Comparison of ENCODE assay signal across 36 cellular contexts in the genomic region with DNA sequence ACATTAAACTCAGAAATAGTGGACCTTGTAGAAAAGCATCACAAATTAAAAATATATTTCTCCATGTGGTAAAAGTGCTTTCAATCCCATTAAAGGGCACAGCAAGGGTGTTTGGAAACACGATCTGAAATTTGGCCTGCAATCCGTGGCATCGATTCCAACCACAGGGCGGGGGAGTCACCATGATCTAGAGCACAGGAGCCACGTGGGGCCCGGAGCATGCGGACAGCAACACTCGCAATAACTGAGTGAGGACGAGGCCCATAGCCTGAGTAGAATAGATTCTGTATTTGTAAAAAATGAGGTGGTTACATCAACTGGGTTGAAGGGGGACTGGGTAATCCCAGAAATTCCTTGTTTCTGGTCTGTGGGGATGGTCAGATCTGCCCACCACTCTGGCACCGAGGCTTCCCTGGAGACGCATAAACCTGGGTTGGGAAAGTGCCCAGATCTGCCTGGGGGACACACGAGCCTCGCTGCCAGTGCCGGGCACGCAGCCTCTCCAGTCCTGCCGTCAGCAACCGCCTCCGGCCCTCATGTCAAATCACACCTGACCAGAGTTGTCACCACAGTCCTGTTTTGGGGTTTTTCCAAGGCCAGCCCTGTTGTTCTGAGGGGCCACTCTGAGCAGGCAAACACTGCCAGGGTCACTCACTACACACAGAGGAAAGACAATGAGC.
DNase-seq lines count a peak whose midpoint lies in the region; ATAC-seq, FAIRE-seq and TF ChIP-seq lines count a peak whose summit lies in the region.
"Had no signal": no experiment of that assay in that cellular context is flagged by ENCODE, and none has a peak within 500 bp of the region (broad histone marks: within the 10 kb centered on the region; RNA-seq: fewer than 3 reads in every experiment).

No MANE protein-coding gene starts in this region.

- H4K20me1 ChIP-seq in H9 (ENCODE audit: control insufficient read depth, insufficient read depth, insufficient read length) = peaks cover 4% of the 10 kb centered on the region

- H3K9me3 ChIP-seq in H9 (ENCODE audit: control insufficient read depth, low read depth, low read length) (no peaks in the 10 kb centered on the region), right atrium auricular region (no peaks in the 10 kb centered on the region)
- H3K9me3 ChIP-seq: A549, colonic mucosa, left lung, Peyer's patch, prostate gland, testis had no signal

- H3K23ac ChIP-seq in H9 (ENCODE audit: insufficient read length, low read depth, low read length) = no peak overlapping the region

- no peak overlapping the region for H2BK5ac ChIP-seq in H9 (ENCODE audit: insufficient read length, low read length)

- no peak overlapping the region for H2AK5ac ChIP-seq in H9 (ENCODE audit: insufficient read length, low read length)

- TF ChIP-seq CTCF in H9 (conservative IDR thresholded peaks at IDR 0.05) (no peak), right atrium auricular region (IDR thresholded peaks at IDR 0.05) (no peak), progenitor cell of endocrine pancreas (IDR thresholded peaks at IDR 0.05; ENCODE audit: unreplicated experiment) (no peak)

- no peak overlapping the region for H2AFZ ChIP-seq in H9 (ENCODE audit: low read length)
- H2AFZ ChIP-seq: GM23248 had no signal

- H3K56ac ChIP-seq in H9 (ENCODE audit: insufficient read length, low read depth, low read length) = no peak overlapping the region

- H3K14ac ChIP-seq in H9 (ENCODE audit: insufficient read depth, low read length) = no peak overlapping the region

- no peak overlapping the region for H4K5ac ChIP-seq in H9 (ENCODE audit: insufficient read length, low read depth, low read length)

- H3K4me2 ChIP-seq in H9 (ENCODE audit: insufficient read depth, insufficient read length, low read length) = no peak overlapping the region
- H3K4me2 ChIP-seq: A549 had no signal

- no peak for ATAC-seq in activated T-helper 17 cell treated with anti-CD3 and anti-CD28 coated beads, Interleukin-2, amount 50 U/mL, for 72 hours (replicated peaks)
- ATAC-seq in activated CD8-positive, alpha-beta memory T cell treated with anti-CD3 and anti-CD28 coated beads, Interleukin-2, amount 10 ng/mL, durations not matched to agents 7 days and 5 days = no peak
- ATAC-seq: A549; left lung; naive thymus-derived CD4-positive, alpha-beta T cell; stimulated activated naive B cell treated with anti-CD40 and anti-IgM and Interleukin-4, amounts not matched to agents 10 μg/mL and 1 μg/mL and 100 μg/mL, for 72 hours had no signal

- FAIRE-seq in GM12892 (lab: Jason Lieb, UNC) = no peak
- FAIRE-seq: A549, bronchial epithelial cell, D721Med had no signal

- H3K18ac ChIP-seq in H9 (ENCODE audit: insufficient read length, low read depth, low read length) = no peak overlapping the region

- CTCF ChIA-PET in activated CD8-positive, alpha-beta memory T cell treated with anti-CD3 and anti-CD28 coated beads, Interleukin-2, amount 10 ng/mL, durations not matched to agents 7 days and 5 days (lab: Charles Lee) = no interaction called here

- no peak overlapping the region for H4K8ac ChIP-seq in H9 (replicated peaks; ENCODE audit: insufficient read length, low read depth, low read length)

- no peaks in the 10 kb centered on the region for H3K4me1 Mint-ChIP-seq in H9
- H3K4me1 Mint-ChIP-seq in progenitor cell of endocrine pancreas (ENCODE audit: low read depth) = no peaks in the 10 kb centered on the region
- no peaks in the 10 kb centered on the region for H3K4me1 Mint-ChIP-seq in activated T-helper 17 cell treated with anti-CD3 and anti-CD28 coated beads, Interleukin-2, amount 50 U/mL, for 72 hours
- no peaks in the 10 kb centered on the region for H3K4me1 Mint-ChIP-seq in activated CD8-positive, alpha-beta memory T cell treated with anti-CD3 and anti-CD28 coated beads, Interleukin-2, amount 10 ng/mL, durations not matched to agents 7 days and 5 days
- H3K4me1 Mint-ChIP-seq: naive thymus-derived CD4-positive, alpha-beta T cell; stimulated activated naive B cell treated with anti-CD40 and anti-IgM and Interleukin-4, amounts not matched to agents 10 μg/mL and 1 μg/mL and 100 μg/mL, for 72 hours had no signal

- H3K9me3 Mint-ChIP-seq in H9 = no peaks in the 10 kb centered on the region; a peak in 1 of 5 replicates
- H3K9me3 Mint-ChIP-seq in progenitor cell of endocrine pancreas (ENCODE audit: low read depth) = no peaks in the 10 kb centered on the region
- no peaks in the 10 kb centered on the region for H3K9me3 Mint-ChIP-seq in activated T-helper 17 cell treated with anti-CD3 and anti-CD28 coated beads, Interleukin-2, amount 50 U/mL, for 72 hours
- no peaks in the 10 kb centered on the region for H3K9me3 Mint-ChIP-seq in activated CD8-positive, alpha-beta memory T cell treated with anti-CD3 and anti-CD28 coated beads, Interleukin-2, amount 10 ng/mL, durations not matched to agents 7 days and 5 days (ENCODE audit: low read depth)
- H3K9me3 Mint-ChIP-seq: CD4-positive, alpha-beta T cell; mesothelial cell of epicardium; naive thymus-derived CD4-positive, alpha-beta T cell; stimulated activated naive B cell treated with anti-CD40 and anti-IgM and Interleukin-4, amounts not matched to agents 10 μg/mL and 1 μg/mL and 100 μg/mL, for 72 hours had no signal

- no peak overlapping the region for H2BK120ac ChIP-seq in H9 (ENCODE audit: low read depth, low read length, poor library complexity, severe bottlenecking)

- no peak overlapping the region for H4K91ac ChIP-seq in H9 (ENCODE audit: insufficient read length, low read depth, low read length)

- no peak overlapping the region for H3T11ph ChIP-seq in H9 (ENCODE audit: low read length)

- no peak for TF ChIP-seq POLR2A in GM12892 (IDR thresholded peaks at IDR 0.05; ENCODE audit: low read depth, low read length)

- H3K4me3 Mint-ChIP-seq in H9 (no peak overlapping the region), progenitor cell of endocrine pancreas (ENCODE audit: low read depth) (no peak overlapping the region)
- H3K4me3 Mint-ChIP-seq in activated T-helper 17 cell treated with anti-CD3 and anti-CD28 coated beads, Interleukin-2, amount 50 U/mL, for 72 hours = no peak overlapping the region
- no peak overlapping the region for H3K4me3 Mint-ChIP-seq in activated CD8-positive, alpha-beta memory T cell treated with anti-CD3 and anti-CD28 coated beads, Interleukin-2, amount 10 ng/mL, durations not matched to agents 7 days and 5 days
- H3K4me3 Mint-ChIP-seq: activated naive CD8-positive, alpha-beta T cell; CD4-positive, alpha-beta T cell; mesothelial cell of epicardium; naive thymus-derived CD4-positive, alpha-beta T cell; stimulated activated naive B cell treated with anti-CD40 and anti-IgM and Interleukin-4, amounts not matched to agents 10 μg/mL and 1 μg/mL and 100 μg/mL, for 72 hours had no signal

- H3K4ac ChIP-seq in H9 (ENCODE audit: low read depth, low read length) = no peak overlapping the region

- H3K4me3 ChIP-seq in right atrium auricular region = no peak overlapping the region
- H3K4me3 ChIP-seq: A549, colonic mucosa, GM23248, left lung, Peyer's patch, prostate gland, skin epidermis, testis had no signal

- DNase-seq in H9 = no peak
- peak; percentile 69 for DNase-seq in cerebellum (ENCODE audit: low spot score)
- DNase-seq in right atrium auricular region (ENCODE audit: low spot score) = no peak
- no peak for DNase-seq in progenitor cell of endocrine pancreas (ENCODE audit: low spot score, unreplicated experiment)
- no peak for DNase-seq in GM12892 (ENCODE audit: insufficient read length)
- DNase-seq in activated CD8-positive, alpha-beta memory T cell treated with anti-CD3 and anti-CD28 coated beads, Interleukin-2, amount 10 ng/mL, durations not matched to agents 7 days and 5 days = no peak
- no peak for DNase-seq in stimulated activated naive CD4-positive, alpha-beta T cell treated with Interleukin-2 at 50 U/mL for 16 hours (lab: John Stamatoyannopoulos, UW)
- DNase-seq: activated CD4-positive, alpha-beta T cell treated with anti-CD3 and anti-CD28 coated beads for 4 hours; activated effector memory CD4-positive, alpha-beta T cell treated with anti-CD3 and anti-CD28 coated beads, Interleukin-2, amount 50 U/mL, for 16 hours; activated T-cell treated with anti-CD3 and anti-CD28 coated beads, Interleukin-2, amount 50 U/mL, for 1 hour; AML-193; CD4-positive, alpha-beta T cell; colonic mucosa; DND-41; effector memory CD4-positive, alpha-beta T cell; GM23248; left lung; naive thymus-derived CD4-positive, alpha-beta T cell; NCI-H1105; NCI-H2029; NCI-H226; nucleus accumbens; Peyer's patch; stimulated activated naive B cell treated with anti-CD40 and anti-IgM and Interleukin-4, amounts not matched to agents 10 μg/mL and 1 μg/mL and 100 μg/mL, for 72 hours; T-helper 9 cell; testis; WERI-Rb-1 had no signal

- no peaks in the 10 kb centered on the region for H3K27me3 ChIP-seq in H9 (ENCODE audit: insufficient read depth, low read length)
- H3K27me3 ChIP-seq in right atrium auricular region = no peaks in the 10 kb centered on the region
- H3K27me3 ChIP-seq: colonic mucosa, Peyer's patch, testis had no signal

- no peaks in the 10 kb centered on the region for H3K36me3 ChIP-seq in right atrium auricular region
- H3K36me3 ChIP-seq: colonic mucosa, left lung, Peyer's patch, prostate gland had no signal

- H3K4me1 ChIP-seq in H9 (ENCODE audit: insufficient read depth, low read length) (no peaks in the 10 kb centered on the region), right atrium auricular region (peaks cover 0 to 19% of the 10 kb centered on the region in 2 donors)
- H3K4me1 ChIP-seq: A549, colonic mucosa, left lung, Peyer's patch, prostate gland, testis had no signal

- no peak overlapping the region for H2BK12ac ChIP-seq in H9 (ENCODE audit: insufficient read length, low read depth, low read length)

- no peak overlapping the region for H3K9ac ChIP-seq in H9 (ENCODE audit: extremely low read depth, insufficient read length, low read length)
- H3K9ac ChIP-seq: GM23248 had no signal

- H3K79me2 ChIP-seq in H9 (ENCODE audit: insufficient read depth, low read length) = no peaks in the 10 kb centered on the region

- no peak overlapping the region for H2BK15ac ChIP-seq in H9 (ENCODE audit: low read depth, low read length)

- no peaks in the 10 kb centered on the region for H3K79me1 ChIP-seq in H9 (ENCODE audit: insufficient read depth, low read depth, low read length, poor library complexity, severe bottlenecking)

- H3K27ac ChIP-seq in H9 (ENCODE audit: insufficient read length, low read depth, low read length) = no peak overlapping the region
- peak overlapping the region; percentile 73 to 77 for H3K27ac ChIP-seq in right atrium auricular region
- H3K27ac ChIP-seq: A549, colonic mucosa, epithelial cell of prostate, GM23248, left lung, Peyer's patch, prostate gland, skin epidermis, testis, WERI-Rb-1 had no signal

- no peaks in the 10 kb centered on the region; the same call in 1 of the 2 replicates for H3K27me3 Mint-ChIP-seq in H9 (ENCODE audit: low read depth)
- H3K27me3 Mint-ChIP-seq in progenitor cell of endocrine pancreas = no peaks in the 10 kb centered on the region
- H3K27me3 Mint-ChIP-seq in activated T-helper 17 cell treated with anti-CD3 and anti-CD28 coated beads, Interleukin-2, amount 50 U/mL, for 72 hours = peaks cover 2% of the 10 kb centered on the region
- peaks cover 2% of the 10 kb centered on the region for H3K27me3 Mint-ChIP-seq in activated CD8-positive, alpha-beta memory T cell treated with anti-CD3 and anti-CD28 coated beads, Interleukin-2, amount 10 ng/mL, durations not matched to agents 7 days and 5 days
- H3K27me3 Mint-ChIP-seq: CD4-positive, alpha-beta T cell had no signal

- peak overlapping the region in 2 of 3 experiments; percentile 70 to 88; a peak in 2 of 7 replicates for H3K27ac Mint-ChIP-seq in H9
- H3K27ac Mint-ChIP-seq in progenitor cell of endocrine pancreas = peak overlapping the region; percentile 24
- no peak overlapping the region for H3K27ac Mint-ChIP-seq in activated T-helper 17 cell treated with anti-CD3 and anti-CD28 coated beads, Interleukin-2, amount 50 U/mL, for 72 hours
- no peak overlapping the region for H3K27ac Mint-ChIP-seq in activated CD8-positive, alpha-beta memory T cell treated with anti-CD3 and anti-CD28 coated beads, Interleukin-2, amount 10 ng/mL, durations not matched to agents 7 days and 5 days
- H3K27ac Mint-ChIP-seq: activated naive CD8-positive, alpha-beta T cell; CD4-positive, alpha-beta T cell; mesothelial cell of epicardium; naive thymus-derived CD4-positive, alpha-beta T cell; stimulated activated naive B cell treated with anti-CD40 and anti-IgM and Interleukin-4, amounts not matched to agents 10 μg/mL and 1 μg/mL and 100 μg/mL, for 72 hours had no signal

- no CpG with 5 or more reads among the region's 18 CpGs for WGBS in H9 (ENCODE audit: extremely low coverage, insufficient read length, low lambda C conversion rate)

- no peak overlapping the region for H2BK20ac ChIP-seq in H9 (ENCODE audit: low read depth, low read length, poor library complexity, severe bottlenecking)

- no peaks in the 10 kb centered on the region for H3K23me2 ChIP-seq in H9 (ENCODE audit: insufficient read length, low read depth, low read length, poor library complexity, severe bottlenecking)

- H3K36me3 Mint-ChIP-seq in H9 (ENCODE audit: insufficient read depth in 1 of 3, low read depth in 3 of 3) (peaks cover 35 to 55% (median 48%) of the 10 kb centered on the region in 3 experiments), progenitor cell of endocrine pancreas (ENCODE audit: insufficient read depth) (peaks cover 14% of the 10 kb centered on the region)
- H3K36me3 Mint-ChIP-seq in activated T-helper 17 cell treated with anti-CD3 and anti-CD28 coated beads, Interleukin-2, amount 50 U/mL, for 72 hours (ENCODE audit: low read depth) = no peaks in the 10 kb centered on the region
- H3K36me3 Mint-ChIP-seq in activated CD8-positive, alpha-beta memory T cell treated with anti-CD3 and anti-CD28 coated beads, Interleukin-2, amount 10 ng/mL, durations not matched to agents 7 days and 5 days = no peaks in the 10 kb centered on the region
- H3K36me3 Mint-ChIP-seq: activated naive CD8-positive, alpha-beta T cell; mesothelial cell of epicardium; naive thymus-derived CD4-positive, alpha-beta T cell; stimulated activated naive B cell treated with anti-CD40 and anti-IgM and Interleukin-4, amounts not matched to agents 10 μg/mL and 1 μg/mL and 100 μg/mL, for 72 hours had no signal

Comparison
In these comparisons a context has a peak if more than half of its experiments do, and no peak if none do; other contexts are left out.
1. H3K27ac Mint-ChIP-seq: peak in H9 (2 of 3) and progenitor cell of endocrine pancreas (single experiment); none in activated T-helper 17 cell treated with anti-CD3 and anti-CD28 coated beads, Interleukin-2, amount 50 U/mL, for 72 hours (single experiment) and activated CD8-positive, alpha-beta memory T cell treated with anti-CD3 and anti-CD28 coated beads, Interleukin-2, amount 10 ng/mL, durations not matched to agents 7 days and 5 days (single experiment).